8 cellular contexts compared by ENCODE assay signal in genomic region chr2:231786177-231786916, GRCh38. TPM values are rescaled to one million over a fixed set of nuclear protein-coding genes. Genes with fewer than 3 reads are reported as not detected.
DNase-seq lines count a peak whose midpoint lies in the region; ATAC-seq and TF ChIP-seq lines count a peak whose summit lies in the region.

Gene COPS7B, plus strand, starts transcription at chr2:231786445. Its CDS starts 2,126 bp downstream, at chr2:231788571.

- no peaks in the 10 kb centered on the region for H3K36me3 ChIP-seq in uterus

- TF ChIP-seq CTCF in GM12873 (IDR thresholded peaks at IDR 0.05; ENCODE audit: insufficient read depth, low read depth, low read length, missing control alignments) = peak; percentile 68
- peak in 1 of 4 experiments; percentile 8 for TF ChIP-seq CTCF in uterus (IDR thresholded peaks at IDR 0.05)

- peak within 1 kb of the TSS; percentile 79 for H3K4me3 ChIP-seq in right cardiac atrium (ENCODE audit: low read length)
- H3K4me3 ChIP-seq in uterus = peak within 1 kb of the TSS; percentile 55 to 67

- peak; percentile 31 to 45 for TF ChIP-seq POLR2A in uterus (IDR thresholded peaks at IDR 0.05)

- H3K27ac ChIP-seq in angular gyrus (ENCODE audit: low read depth, low read length) (peak within 1 kb of the TSS; percentile 32), right cardiac atrium (ENCODE audit: low read length) (peak within 1 kb of the TSS; percentile 46), uterus (peak within 1 kb of the TSS; percentile 53 to 64)

- H3K27me3 ChIP-seq in right cardiac atrium (ENCODE audit: control insufficient read depth, insufficient read depth) (no peaks in the 10 kb centered on the region), uterus (no peaks in the 10 kb centered on the region)

- under 1% methylated on average over 69 of the region's 69 CpGs for WGBS in right cardiac atrium

- H3K9me3 ChIP-seq in right cardiac atrium (ENCODE audit: control insufficient read depth, low read length) (no peaks in the 10 kb centered on the region), uterus (no peaks in the 10 kb centered on the region)

- intact Hi-C loops in right cardiac atrium (cut with DNase I) = no loop called here
- intact Hi-C loops in uterus (cut with DNase I; ENCODE audit: low total_unique reads) = no loop called here

- ATAC-seq in HG02798 (IDR thresholded peaks at IDR 0.05; ENCODE audit: poor library complexity, unreplicated experiment) (peak; percentile 65), right cardiac atrium (peak; percentile 71 to 73)

- peaks cover 6% of the 10 kb centered on the region for H3K4me1 ChIP-seq in right cardiac atrium (ENCODE audit: control insufficient read depth, insufficient read depth, low read length)
- no peaks in the 10 kb centered on the region for H3K4me1 ChIP-seq in uterus

- DNase-seq in NCI-H146 treated with DMSO at 0.1 percent for 48 hours (lab: John Stamatoyannopoulos, UW; ENCODE audit: unreplicated experiment) (peak; percentile 15), T-helper 2 cell (peak; percentile 60 to 87 (median 72)), right cardiac atrium (peak; percentile 80 to 92 (median 90)), putamen (ENCODE audit: low spot score) (peak; percentile 72), uterus (peak; percentile 60 to 72)

RNA-seq across cellular contexts. Expression of gene COPS7B, which starts in this region (rescaled TPM):
- total RNA-seq in right cardiac atrium (10 to 100 TPM; 16.2 to 21.7 (median 19.3) TPM), uterus (10 to 100 TPM; 19.1 to 31.8 (median 24.4) TPM)
- 17.7 TPM for polyA plus RNA-seq in right cardiac atrium

Comparison
In these comparisons a context has a peak if more than half of its experiments do, and no peak if none do; other contexts are left out.
1. Peak in every context shown above with its lines: DNase-seq, ATAC-seq, H3K4me3 ChIP-seq and H3K27ac ChIP-seq.
2. DNase-seq: peak in every context shown above with its lines; median percentile 90 in right cardiac atrium; 72 in T-helper 2 cell; 72 in putamen; 66 in uterus; 15 in NCI-H146 treated with DMSO at 0.1 percent for 48 hours.